Comparison of ENCODE assay signal across 9 cellular contexts in the genomic region with DNA sequence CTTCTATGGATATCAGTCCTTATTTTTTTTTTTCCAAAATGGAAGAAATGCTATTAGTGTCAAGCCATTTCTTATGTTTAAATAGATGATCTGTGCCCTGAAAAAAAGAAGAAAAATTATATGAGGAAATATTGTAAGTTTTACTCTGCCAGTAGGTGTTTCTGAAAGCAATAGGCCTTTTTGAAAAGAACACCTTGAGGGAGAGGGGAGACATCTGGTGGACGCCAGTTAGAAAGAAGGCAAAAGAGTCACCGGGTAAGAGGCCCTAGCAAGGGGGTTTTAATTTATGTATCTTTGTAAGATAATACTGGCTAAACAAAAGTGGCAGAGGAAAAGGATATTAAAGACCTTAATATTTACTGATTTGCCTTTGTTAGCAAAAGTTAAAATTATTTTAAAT. TPM values are rescaled to one million over a fixed set of nuclear protein-coding genes. Genes with fewer than 3 reads are reported as not detected.
DNase-seq lines count a peak whose midpoint lies in the region; ATAC-seq, FAIRE-seq and TF ChIP-seq lines count a peak whose summit lies in the region.
"Had no signal": no experiment of that assay in that cellular context is flagged by ENCODE, and none has a peak within 500 bp of the region (broad histone marks: within the 10 kb centered on the region; RNA-seq: fewer than 3 reads in every experiment).

No MANE protein-coding gene starts in this region.

- peaks cover 1% of the 10 kb centered on the region for H3K27me3 Mint-ChIP-seq in endothelial cell (ENCODE audit: unreplicated experiment)
- H3K27me3 Mint-ChIP-seq in glutamatergic neuron (ENCODE audit: unreplicated experiment), result peaks cover 2% of the 10 kb centered on the region

- 3 to 16% (median 16%) methylated on average over 2 of the region's 2 CpGs for WGBS in small intestine, 3 donors

- H3K36me3 Mint-ChIP-seq in endothelial cell (ENCODE audit: low read depth, unreplicated experiment) (no peaks in the 10 kb centered on the region), glutamatergic neuron (ENCODE audit: unreplicated experiment) (no peaks in the 10 kb centered on the region)

- no peaks in the 10 kb centered on the region for H3K9me3 Mint-ChIP-seq in endothelial cell (ENCODE audit: unreplicated experiment)
- no peaks in the 10 kb centered on the region for H3K9me3 Mint-ChIP-seq in glutamatergic neuron (ENCODE audit: unreplicated experiment)

- DNase-seq in NK-92 treated with Interleukin-12 subunit alpha and Interleukin-12 subunit beta, amount 100 ng/mL, for 24 hours (lab: John Stamatoyannopoulos, UW), result peak; percentile 0
- DNase-seq in NK-92 (lab: John Stamatoyannopoulos, UW; ENCODE audit: unreplicated experiment), result no peak
- DNase-seq in NCI-H2227 (lab: John Stamatoyannopoulos, UW; ENCODE audit: unreplicated experiment), result peak; percentile 46
- DNase-seq in endothelial cell (ENCODE audit: low spot score), result peak; percentile 30
- peak; percentile 54 for DNase-seq in small intestine
- no peak for DNase-seq in glutamatergic neuron
- DNase-seq in stimulated activated naive CD4-positive, alpha-beta T cell treated with Interleukin-2 at 50 U/mL for 16 hours (lab: John Stamatoyannopoulos, UW), result no peak

- no peak overlapping the region for H3K27ac ChIP-seq in small intestine (ENCODE audit: low read depth in 1 of 2, low read length in 1 of 2)

- no peaks in the 10 kb centered on the region for H3K36me3 ChIP-seq in small intestine (ENCODE audit: control insufficient read depth in 2 of 2, insufficient read depth in 2 of 2, low read length in 2 of 2)

- H3K27ac Mint-ChIP-seq in endothelial cell (ENCODE audit: unreplicated experiment) (no peak overlapping the region), glutamatergic neuron (ENCODE audit: unreplicated experiment) (no peak overlapping the region)

- no peak overlapping the region for H3K4me3 Mint-ChIP-seq in endothelial cell (ENCODE audit: unreplicated experiment)
- no peak overlapping the region for H3K4me3 Mint-ChIP-seq in glutamatergic neuron (ENCODE audit: unreplicated experiment)

- H3K27me3 ChIP-seq in small intestine (ENCODE audit: control insufficient read depth in 2 of 2, insufficient read depth in 2 of 2, low read length in 2 of 2), result no peaks in the 10 kb centered on the region

- no peaks in the 10 kb centered on the region for H3K9me3 ChIP-seq in small intestine (ENCODE audit: control insufficient read depth, low read depth)

- H3K4me1 ChIP-seq in small intestine (ENCODE audit: control insufficient read depth in 2 of 2, insufficient read depth in 1 of 2, low read depth in 1 of 2, low read length in 1 of 2), result no peaks in the 10 kb centered on the region

- H3K4me1 Mint-ChIP-seq in endothelial cell (ENCODE audit: unreplicated experiment) (no peaks in the 10 kb centered on the region), glutamatergic neuron (ENCODE audit: low read depth, unreplicated experiment) (no peaks in the 10 kb centered on the region)

- H3K4me3 ChIP-seq in small intestine (ENCODE audit: low read depth in 1 of 2, low read length in 2 of 2), result no peak overlapping the region

- FAIRE-seq in small intestine (lab: Jason Lieb, UNC), result no peak
- FAIRE-seq: endometrium had no signal

- no peak for ATAC-seq in HG02981 (IDR thresholded peaks at IDR 0.05; ENCODE audit: unreplicated experiment)

- peak; percentile 17 for TF ChIP-seq CTCF in endothelial cell (IDR thresholded peaks at IDR 0.05; ENCODE audit: unreplicated experiment)
- no peak for TF ChIP-seq CTCF in glutamatergic neuron (IDR thresholded peaks at IDR 0.05; ENCODE audit: partially characterized antibody, unreplicated experiment)

RNA-seq across cellular contexts. Expression of gene DYNAP, which starts 56.1 kb away (rescaled TPM):
- total RNA-seq in endothelial cell (ENCODE audit: unreplicated experiment) (not detected), glutamatergic neuron (ENCODE audit: unreplicated experiment) (not detected)
- polyA plus RNA-seq in small intestine, result not detected

Comparison
In these comparisons a context has a peak if more than half of its experiments do, and no peak if none do; other contexts are left out.
1. DNase-seq: peak in NK-92 treated with Interleukin-12 subunit alpha and Interleukin-12 subunit beta, amount 100 ng/mL, for 24 hours (single experiment), NCI-H2227 (single experiment), endothelial cell (single experiment) and small intestine (single experiment); none in NK-92 (single experiment), glutamatergic neuron (single experiment) and stimulated activated naive CD4-positive, alpha-beta T cell treated with Interleukin-2 at 50 U/mL for 16 hours (single experiment).